1 cellular context compared by ENCODE assay signal in the genomic region with DNA sequence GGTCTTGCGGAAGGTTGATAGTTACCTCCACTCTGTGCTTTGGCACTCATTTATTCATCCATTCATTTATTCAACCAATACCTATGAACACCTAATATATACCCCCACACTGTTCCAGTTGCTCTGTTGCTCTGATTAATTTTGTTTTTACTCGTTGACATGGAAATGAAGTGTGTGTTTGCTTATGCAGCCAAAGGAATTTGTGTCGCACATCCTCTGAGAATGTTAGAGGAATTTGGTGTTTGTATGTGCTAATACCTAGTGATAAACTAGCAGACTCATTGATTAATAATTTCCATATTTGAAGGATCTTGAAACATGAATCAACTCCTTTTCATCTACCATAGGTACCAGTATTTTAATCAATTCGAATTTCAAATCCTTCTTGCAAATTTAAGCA.
TF ChIP-seq lines count a peak whose summit lies in the region.

No MANE protein-coding gene starts in this region.

TF ChIP-seq in A549, 52 proteins besides CTCF, POLR2A, EP300 and RAD21 (continued from another document):
- TF ChIP-seq CBX8 (IDR thresholded peaks at IDR 0.05) (no peak), EHMT2 (IDR thresholded peaks at IDR 0.05; ENCODE audit: low read depth) (no peak), NPAS2 (CRISPR knock-in tag; IDR thresholded peaks at IDR 0.05; ENCODE audit: borderline replicate concordance) (no peak), HOXB13 (CRISPR knock-in tag; IDR thresholded peaks at IDR 0.05; ENCODE audit: low read depth) (no peak), USF2 (IDR thresholded peaks at IDR 0.05) (no peak)
TF ChIP-seq in A549: peak in this region for 6.
